ENCODE assay signal across 1 cellular context in the genomic region with DNA sequence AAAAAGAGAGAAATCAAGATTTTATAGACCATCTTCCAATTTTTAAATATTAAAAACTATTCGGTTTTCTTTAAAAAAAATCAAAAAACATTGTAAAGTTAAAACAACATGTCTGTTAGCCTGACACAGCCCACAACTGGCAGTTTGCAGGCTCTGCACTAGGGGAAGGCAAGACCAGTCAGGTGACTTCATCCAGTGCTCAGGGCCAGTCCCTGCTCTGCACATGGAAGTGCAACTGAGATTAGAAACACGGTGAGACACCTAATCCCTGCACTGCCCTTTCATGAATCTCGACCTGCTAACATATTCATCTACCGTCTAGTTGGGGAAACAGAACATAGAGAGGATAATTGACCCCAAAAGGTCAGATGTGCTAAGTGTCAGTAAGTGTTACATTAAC.
TF ChIP-seq lines count a peak whose summit lies in the region.

No MANE protein-coding gene starts in this region.

TF ChIP-seq in HepG2, 621 proteins besides CTCF, POLR2A, EP300 and RAD21:
- TF ChIP-seq, protein P1, sequence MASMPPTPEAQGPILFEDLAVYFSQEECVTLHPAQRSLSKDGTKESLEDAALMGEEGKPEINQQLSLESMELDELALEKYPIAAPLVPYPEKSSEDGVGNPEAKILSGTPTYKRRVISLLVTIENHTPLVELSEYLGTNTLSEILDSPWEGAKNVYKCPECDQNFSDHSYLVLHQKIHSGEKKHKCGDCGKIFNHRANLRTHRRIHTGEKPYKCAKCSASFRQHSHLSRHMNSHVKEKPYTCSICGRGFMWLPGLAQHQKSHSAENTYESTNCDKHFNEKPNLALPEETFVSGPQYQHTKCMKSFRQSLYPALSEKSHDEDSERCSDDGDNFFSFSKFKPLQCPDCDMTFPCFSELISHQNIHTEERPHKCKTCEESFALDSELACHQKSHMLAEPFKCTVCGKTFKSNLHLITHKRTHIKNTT (CRISPR knock-in tag; IDR thresholded peaks at IDR 0.05), result no peak
- TF ChIP-seq SMARCC2 (IDR thresholded peaks at IDR 0.05) (no peak), HCFC1 (IDR thresholded peaks at IDR 0.05; ENCODE audit: low read depth, low read length) (no peak), FIP1L1 (IDR thresholded peaks at IDR 0.05; ENCODE audit: borderline replicate concordance, insufficient read depth, low read depth, low read length) (no peak), SMYD3 (CRISPR knock-in tag; IDR thresholded peaks at IDR 0.05) (no peak), CC2D1A (CRISPR knock-in tag; IDR thresholded peaks at IDR 0.05) (no peak), ZNF782 (CRISPR knock-in tag; IDR thresholded peaks at IDR 0.05; ENCODE audit: borderline replicate concordance) (no peak), ISL2 (CRISPR knock-in tag; IDR thresholded peaks at IDR 0.05) (no peak), NR2F1 (CRISPR knock-in tag; IDR thresholded peaks at IDR 0.05) (no peak), YEATS4 (CRISPR knock-in tag; IDR thresholded peaks at IDR 0.05; ENCODE audit: borderline replicate concordance) (no peak), ZNF33B (CRISPR knock-in tag; IDR thresholded peaks at IDR 0.05) (no peak)
- TF ChIP-seq, protein P2, sequence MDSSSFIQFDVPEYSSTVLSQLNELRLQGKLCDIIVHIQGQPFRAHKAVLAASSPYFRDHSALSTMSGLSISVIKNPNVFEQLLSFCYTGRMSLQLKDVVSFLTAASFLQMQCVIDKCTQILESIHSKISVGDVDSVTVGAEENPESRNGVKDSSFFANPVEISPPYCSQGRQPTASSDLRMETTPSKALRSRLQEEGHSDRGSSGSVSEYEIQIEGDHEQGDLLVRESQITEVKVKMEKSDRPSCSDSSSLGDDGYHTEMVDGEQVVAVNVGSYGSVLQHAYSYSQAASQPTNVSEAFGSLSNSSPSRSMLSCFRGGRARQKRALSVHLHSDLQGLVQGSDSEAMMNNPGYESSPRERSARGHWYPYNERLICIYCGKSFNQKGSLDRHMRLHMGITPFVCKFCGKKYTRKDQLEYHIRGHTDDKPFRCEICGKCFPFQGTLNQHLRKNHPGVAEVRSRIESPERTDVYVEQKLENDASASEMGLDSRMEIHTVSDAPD (CRISPR knock-in tag; IDR thresholded peaks at IDR 0.05), result no peak
- TF ChIP-seq, protein P3, sequence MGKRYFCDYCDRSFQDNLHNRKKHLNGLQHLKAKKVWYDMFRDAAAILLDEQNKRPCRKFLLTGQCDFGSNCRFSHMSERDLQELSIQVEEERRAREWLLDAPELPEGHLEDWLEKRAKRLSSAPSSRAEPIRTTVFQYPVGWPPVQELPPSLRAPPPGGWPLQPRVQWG (CRISPR knock-in tag; IDR thresholded peaks at IDR 0.05; ENCODE audit: borderline replicate concordance, low read depth), result no peak
- TF ChIP-seq, protein P4, sequence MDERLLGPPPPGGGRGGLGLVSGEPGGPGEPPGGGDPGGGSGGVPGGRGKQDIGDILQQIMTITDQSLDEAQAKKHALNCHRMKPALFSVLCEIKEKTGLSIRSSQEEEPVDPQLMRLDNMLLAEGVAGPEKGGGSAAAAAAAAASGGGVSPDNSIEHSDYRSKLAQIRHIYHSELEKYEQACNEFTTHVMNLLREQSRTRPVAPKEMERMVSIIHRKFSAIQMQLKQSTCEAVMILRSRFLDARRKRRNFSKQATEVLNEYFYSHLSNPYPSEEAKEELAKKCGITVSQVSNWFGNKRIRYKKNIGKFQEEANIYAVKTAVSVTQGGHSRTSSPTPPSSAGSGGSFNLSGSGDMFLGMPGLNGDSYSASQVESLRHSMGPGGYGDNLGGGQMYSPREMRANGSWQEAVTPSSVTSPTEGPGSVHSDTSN (CRISPR knock-in tag; IDR thresholded peaks at IDR 0.05), result no peak
- TF ChIP-seq, protein P5, sequence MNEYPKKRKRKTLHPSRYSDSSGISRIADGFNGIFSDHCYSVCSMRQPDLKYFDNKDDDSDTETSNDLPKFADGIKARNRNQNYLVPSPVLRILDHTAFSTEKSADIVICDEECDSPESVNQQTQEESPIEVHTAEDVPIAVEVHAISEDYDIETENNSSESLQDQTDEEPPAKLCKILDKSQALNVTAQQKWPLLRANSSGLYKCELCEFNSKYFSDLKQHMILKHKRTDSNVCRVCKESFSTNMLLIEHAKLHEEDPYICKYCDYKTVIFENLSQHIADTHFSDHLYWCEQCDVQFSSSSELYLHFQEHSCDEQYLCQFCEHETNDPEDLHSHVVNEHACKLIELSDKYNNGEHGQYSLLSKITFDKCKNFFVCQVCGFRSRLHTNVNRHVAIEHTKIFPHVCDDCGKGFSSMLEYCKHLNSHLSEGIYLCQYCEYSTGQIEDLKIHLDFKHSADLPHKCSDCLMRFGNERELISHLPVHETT (CRISPR knock-in tag; conservative IDR thresholded peaks at IDR 0.05), result no peak
- TF ChIP-seq, protein P6, sequence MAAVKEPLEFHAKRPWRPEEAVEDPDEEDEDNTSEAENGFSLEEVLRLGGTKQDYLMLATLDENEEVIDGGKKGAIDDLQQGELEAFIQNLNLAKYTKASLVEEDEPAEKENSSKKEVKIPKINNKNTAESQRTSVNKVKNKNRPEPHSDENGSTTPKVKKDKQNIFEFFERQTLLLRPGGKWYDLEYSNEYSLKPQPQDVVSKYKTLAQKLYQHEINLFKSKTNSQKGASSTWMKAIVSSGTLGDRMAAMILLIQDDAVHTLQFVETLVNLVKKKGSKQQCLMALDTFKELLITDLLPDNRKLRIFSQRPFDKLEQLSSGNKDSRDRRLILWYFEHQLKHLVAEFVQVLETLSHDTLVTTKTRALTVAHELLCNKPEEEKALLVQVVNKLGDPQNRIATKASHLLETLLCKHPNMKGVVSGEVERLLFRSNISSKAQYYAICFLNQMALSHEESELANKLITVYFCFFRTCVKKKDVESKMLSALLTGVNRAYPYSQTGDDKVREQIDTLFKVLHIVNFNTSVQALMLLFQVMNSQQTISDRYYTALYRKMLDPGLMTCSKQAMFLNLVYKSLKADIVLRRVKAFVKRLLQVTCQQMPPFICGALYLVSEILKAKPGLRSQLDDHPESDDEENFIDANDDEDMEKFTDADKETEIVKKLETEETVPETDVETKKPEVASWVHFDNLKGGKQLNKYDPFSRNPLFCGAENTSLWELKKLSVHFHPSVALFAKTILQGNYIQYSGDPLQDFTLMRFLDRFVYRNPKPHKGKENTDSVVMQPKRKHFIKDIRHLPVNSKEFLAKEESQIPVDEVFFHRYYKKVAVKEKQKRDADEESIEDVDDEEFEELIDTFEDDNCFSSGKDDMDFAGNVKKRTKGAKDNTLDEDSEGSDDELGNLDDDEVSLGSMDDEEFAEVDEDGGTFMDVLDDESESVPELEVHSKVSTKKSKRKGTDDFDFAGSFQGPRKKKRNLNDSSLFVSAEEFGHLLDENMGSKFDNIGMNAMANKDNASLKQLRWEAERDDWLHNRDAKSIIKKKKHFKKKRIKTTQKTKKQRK (IDR thresholded peaks at IDR 0.05; ENCODE audit: low read length), result no peak
